In genomic region chr1:86394416-86394815, GRCh38 we compare ENCODE assay signal across 12 cellular contexts. TPM values are rescaled to one million over a fixed set of nuclear protein-coding genes. Genes with fewer than 3 reads are reported as not detected.
DNase-seq lines count a peak whose midpoint lies in the region; ATAC-seq lines count a peak whose summit lies in the region.
"Had no signal": no experiment of that assay in that cellular context is flagged by ENCODE, and none has a peak within 500 bp of the region (broad histone marks: within the 10 kb centered on the region; RNA-seq: fewer than 3 reads in every experiment).

No MANE protein-coding gene starts in this region.

- no peaks in the 10 kb centered on the region for H3K9me3 ChIP-seq in subcutaneous abdominal adipose tissue (ENCODE audit: control insufficient read depth in 5 of 5, low read length in 5 of 5)
- H3K9me3 ChIP-seq: BLaER1, upper lobe of left lung had no signal

- H3K4me3 ChIP-seq in subcutaneous abdominal adipose tissue (ENCODE audit: low read depth in 1 of 5, low read length in 5 of 5) = peak overlapping the region in 1 of 5 donors; percentile 44

- H3K4me3 Mint-ChIP-seq in activated naive CD4-positive, alpha-beta T cell treated with anti-CD3 and anti-CD28 coated beads, Interleukin-2, amount 10 ng/mL, durations not matched to agents 7 days and 5 days = peak overlapping the region; percentile 94
- H3K4me3 Mint-ChIP-seq in activated naive CD8-positive, alpha-beta T cell treated with anti-CD3 and anti-CD28 coated beads, Interleukin-2, amount 10 ng/mL, durations not matched to agents 7 days and 5 days = peak overlapping the region; percentile 60

- peak overlapping the region; percentile 78 for H3K27ac ChIP-seq in subcutaneous abdominal adipose tissue (ENCODE audit: low read depth, low read length)
- H3K27ac ChIP-seq: BLaER1 had no signal

- CTCF ChIA-PET in activated naive CD4-positive, alpha-beta T cell treated with anti-CD3 and anti-CD28 coated beads, Interleukin-2, amount 10 ng/mL, durations not matched to agents 7 days and 5 days (lab: Charles Lee) = interaction anchor here (0.7 to 2.5 kb wide), 3 partner anchors 14 to 298 kb away, joined by 3 to 6 read pairs (median 4); no protein-coding TSS in a partner anchor

- H3K4me1 ChIP-seq in subcutaneous abdominal adipose tissue (ENCODE audit: control insufficient read depth in 5 of 5, insufficient read depth in 5 of 5, low read length in 5 of 5) = peaks cover 0 to 30% (median 18%) of the 10 kb centered on the region in 5 donors

- H3K9ac ChIP-seq in subcutaneous abdominal adipose tissue (ENCODE audit: low read length in 5 of 5) = no peak overlapping the region
- H3K9ac ChIP-seq: BLaER1 had no signal

- no peak for DNase-seq in activated naive CD4-positive, alpha-beta T cell treated with anti-CD3 and anti-CD28 coated beads, Interleukin-2, amount 10 ng/mL, durations not matched to agents 7 days and 5 days
- DNase-seq in activated naive CD4-positive, alpha-beta T cell treated with Interleukin-2 at 50 U/mL for 16 hours = no peak
- no peak for DNase-seq in activated naive CD8-positive, alpha-beta T cell treated with anti-CD3 and anti-CD28 coated beads, Interleukin-2, amount 10 ng/mL, durations not matched to agents 7 days and 5 days
- peak; percentile 55 for DNase-seq in foreskin melanocyte
- DNase-seq in activated effector memory CD4-positive, alpha-beta T cell treated with anti-CD3 and anti-CD28 coated beads, Interleukin-2, amount 50 U/mL, for 16 hours = no peak
- DNase-seq in NCI-H524 (lab: John Stamatoyannopoulos, UW) = no peak
- DNase-seq: cortex of kidney had no signal

- no peaks in the 10 kb centered on the region for H3K36me3 ChIP-seq in subcutaneous abdominal adipose tissue (ENCODE audit: control insufficient read depth in 5 of 5, insufficient read depth in 5 of 5, low read length in 5 of 5)
- H3K36me3 ChIP-seq: BLaER1, upper lobe of left lung had no signal

- peaks cover 68% of the 10 kb centered on the region for H3K4me1 Mint-ChIP-seq in activated naive CD4-positive, alpha-beta T cell treated with anti-CD3 and anti-CD28 coated beads, Interleukin-2, amount 10 ng/mL, durations not matched to agents 7 days and 5 days
- H3K4me1 Mint-ChIP-seq in activated naive CD8-positive, alpha-beta T cell treated with anti-CD3 and anti-CD28 coated beads, Interleukin-2, amount 10 ng/mL, durations not matched to agents 7 days and 5 days = peaks cover 39% of the 10 kb centered on the region

- H3K27ac Mint-ChIP-seq in activated naive CD4-positive, alpha-beta T cell treated with anti-CD3 and anti-CD28 coated beads, Interleukin-2, amount 10 ng/mL, durations not matched to agents 7 days and 5 days = peak overlapping the region; percentile 33
- H3K27ac Mint-ChIP-seq in activated naive CD8-positive, alpha-beta T cell treated with anti-CD3 and anti-CD28 coated beads, Interleukin-2, amount 10 ng/mL, durations not matched to agents 7 days and 5 days = no peak overlapping the region

- peaks cover 31% of the 10 kb centered on the region for H3K36me3 Mint-ChIP-seq in activated naive CD4-positive, alpha-beta T cell treated with anti-CD3 and anti-CD28 coated beads, Interleukin-2, amount 10 ng/mL, durations not matched to agents 7 days and 5 days
- H3K36me3 Mint-ChIP-seq in activated naive CD8-positive, alpha-beta T cell treated with anti-CD3 and anti-CD28 coated beads, Interleukin-2, amount 10 ng/mL, durations not matched to agents 7 days and 5 days = peaks cover 21% of the 10 kb centered on the region

- peaks cover 6% of the 10 kb centered on the region for H3K9me3 Mint-ChIP-seq in activated naive CD4-positive, alpha-beta T cell treated with anti-CD3 and anti-CD28 coated beads, Interleukin-2, amount 10 ng/mL, durations not matched to agents 7 days and 5 days
- H3K9me3 Mint-ChIP-seq in activated naive CD8-positive, alpha-beta T cell treated with anti-CD3 and anti-CD28 coated beads, Interleukin-2, amount 10 ng/mL, durations not matched to agents 7 days and 5 days = peaks cover 3% of the 10 kb centered on the region

- POLR2A ChIA-PET in activated naive CD8-positive, alpha-beta T cell treated with anti-CD3 and anti-CD28 coated beads, Interleukin-2, amount 10 ng/mL, durations not matched to agents 7 days and 5 days (lab: Charles Lee) = interaction anchor here (0.7 kb wide), 1 partner anchor 36 kb away, joined by 3 read pairs; no protein-coding TSS in a partner anchor

- no peaks in the 10 kb centered on the region for H3K27me3 Mint-ChIP-seq in activated naive CD4-positive, alpha-beta T cell treated with anti-CD3 and anti-CD28 coated beads, Interleukin-2, amount 10 ng/mL, durations not matched to agents 7 days and 5 days
- no peaks in the 10 kb centered on the region for H3K27me3 Mint-ChIP-seq in activated naive CD8-positive, alpha-beta T cell treated with anti-CD3 and anti-CD28 coated beads, Interleukin-2, amount 10 ng/mL, durations not matched to agents 7 days and 5 days

- no peaks in the 10 kb centered on the region for H3K27me3 ChIP-seq in subcutaneous abdominal adipose tissue (ENCODE audit: control insufficient read depth in 5 of 5, insufficient read depth in 4 of 5, low read length in 5 of 5)
- H3K27me3 ChIP-seq: BLaER1, upper lobe of left lung had no signal

- ATAC-seq in activated naive CD8-positive, alpha-beta T cell treated with anti-CD3 and anti-CD28 coated beads, Interleukin-2, amount 10 ng/mL, durations not matched to agents 7 days and 5 days (ENCODE audit: low read depth) = no peak
- no peak for ATAC-seq in GM21825 (IDR thresholded peaks at IDR 0.05; ENCODE audit: unreplicated experiment)

RNA-seq across cellular contexts. Expression of gene ODF2L, which starts 1.7 kb away (rescaled TPM):
- total RNA-seq in activated naive CD8-positive, alpha-beta T cell treated with anti-CD3 and anti-CD28 coated beads, Interleukin-2, amount 10 ng/mL, durations not matched to agents 7 days and 5 days = 10 to 100 TPM; 57.4 to 68.1 TPM

RNA-seq across cellular contexts. Expression of gene CLCA2, which starts 29.6 kb away (rescaled TPM):
- total RNA-seq in activated naive CD8-positive, alpha-beta T cell treated with anti-CD3 and anti-CD28 coated beads, Interleukin-2, amount 10 ng/mL, durations not matched to agents 7 days and 5 days = not detected
- total RNA-seq: liver had no signal
